In genomic region chr5:152142845-152143469, GRCh38 we compare ENCODE assay signal across 8 cellular contexts.
DNase-seq lines count a peak whose midpoint lies in the region; ATAC-seq and TF ChIP-seq lines count a peak whose summit lies in the region.

No MANE protein-coding gene starts in this region.

- no peak overlapping the region for H3K27ac Mint-ChIP-seq in natural killer cell treated with Interleukin-12 subunit alpha and Interleukin-12 subunit beta and Interleukin-15 and Interleukin-18, amount 100 ng/mL, for 72 hours
- H3K27ac Mint-ChIP-seq in stimulated activated naive CD8-positive, alpha-beta T cell treated with anti-CD3 and anti-CD28 coated beads, Interleukin-15, amount 100 ng/mL, for 72 hours: no peak overlapping the region

- no peak overlapping the region for H3K4me3 Mint-ChIP-seq in natural killer cell treated with Interleukin-12 subunit alpha and Interleukin-12 subunit beta and Interleukin-15 and Interleukin-18, amount 100 ng/mL, for 72 hours
- no peak overlapping the region for H3K4me3 Mint-ChIP-seq in stimulated activated naive CD8-positive, alpha-beta T cell treated with anti-CD3 and anti-CD28 coated beads, Interleukin-15, amount 100 ng/mL, for 72 hours

- no peaks in the 10 kb centered on the region for H3K4me1 Mint-ChIP-seq in natural killer cell treated with Interleukin-12 subunit alpha and Interleukin-12 subunit beta and Interleukin-15 and Interleukin-18, amount 100 ng/mL, for 72 hours (ENCODE audit: low read depth in 2 of 2)
- H3K4me1 Mint-ChIP-seq in stimulated activated naive CD8-positive, alpha-beta T cell treated with anti-CD3 and anti-CD28 coated beads, Interleukin-15, amount 100 ng/mL, for 72 hours: no peaks in the 10 kb centered on the region

- no peaks in the 10 kb centered on the region for H3K27me3 ChIP-seq in NT2/D1 (ENCODE audit: insufficient read depth, insufficient read length)

- no peaks in the 10 kb centered on the region for H3K9me3 Mint-ChIP-seq in natural killer cell treated with Interleukin-12 subunit alpha and Interleukin-12 subunit beta and Interleukin-15 and Interleukin-18, amount 100 ng/mL, for 72 hours
- H3K9me3 Mint-ChIP-seq in stimulated activated naive CD8-positive, alpha-beta T cell treated with anti-CD3 and anti-CD28 coated beads, Interleukin-15, amount 100 ng/mL, for 72 hours: no peaks in the 10 kb centered on the region

- ATAC-seq in GM19035 (IDR thresholded peaks at IDR 0.05; ENCODE audit: unreplicated experiment) (peak; percentile 70), HG03354 (IDR thresholded peaks at IDR 0.05; ENCODE audit: poor library complexity, severe bottlenecking, unreplicated experiment) (peak; percentile 94)
- ATAC-seq in natural killer cell treated with Interleukin-12 subunit alpha and Interleukin-12 subunit beta and Interleukin-15 and Interleukin-18, amount 100 ng/mL, for 72 hours: peak; percentile 70 to 71
- ATAC-seq in stimulated activated naive CD8-positive, alpha-beta T cell treated with anti-CD3 and anti-CD28 coated beads, Interleukin-15, amount 100 ng/mL, for 72 hours: peak; percentile 77

- no peaks in the 10 kb centered on the region for H3K4me1 ChIP-seq in NT2/D1 (ENCODE audit: insufficient read depth, insufficient read length)

- H3K4me3 ChIP-seq in NT2/D1 (ENCODE audit: insufficient read length, low read depth): no peak overlapping the region

- H3K27me3 Mint-ChIP-seq in natural killer cell treated with Interleukin-12 subunit alpha and Interleukin-12 subunit beta and Interleukin-15 and Interleukin-18, amount 100 ng/mL, for 72 hours: peaks cover 7 to 13% of the 10 kb centered on the region in 2 donors
- H3K27me3 Mint-ChIP-seq in stimulated activated naive CD8-positive, alpha-beta T cell treated with anti-CD3 and anti-CD28 coated beads, Interleukin-15, amount 100 ng/mL, for 72 hours: no peaks in the 10 kb centered on the region

- H3K9me3 ChIP-seq in NT2/D1 (ENCODE audit: insufficient read depth, low read length): no peaks in the 10 kb centered on the region

- H3K9ac ChIP-seq in NT2/D1 (ENCODE audit: insufficient read length, low read depth): no peak overlapping the region

- no peak for TF ChIP-seq POLR2A in erythroblast (IDR thresholded peaks at IDR 0.05; ENCODE audit: low read length)

- peak; percentile 75 for DNase-seq in Ammon's horn (ENCODE audit: low spot score)
- DNase-seq in NT2/D1 (ENCODE audit: low read depth, low spot score): peak; percentile 49
- peak; percentile 56 for DNase-seq in activated CD8-positive, alpha-beta memory T cell treated with anti-CD3 and anti-CD28 coated beads, Interleukin-2, amount 50 U/mL, for 4 hours
- DNase-seq in erythroblast (lab: John Stamatoyannopoulos, UW): peak; percentile 50 to 73
- DNase-seq in natural killer cell treated with Interleukin-12 subunit alpha and Interleukin-12 subunit beta and Interleukin-15 and Interleukin-18, amount 100 ng/mL, for 72 hours (ENCODE audit: low spot score): peak; percentile 72
- DNase-seq in stimulated activated naive CD8-positive, alpha-beta T cell treated with anti-CD3 and anti-CD28 coated beads, Interleukin-15, amount 100 ng/mL, for 72 hours: peak; percentile 57 to 59

- no peaks in the 10 kb centered on the region for H3K36me3 Mint-ChIP-seq in natural killer cell treated with Interleukin-12 subunit alpha and Interleukin-12 subunit beta and Interleukin-15 and Interleukin-18, amount 100 ng/mL, for 72 hours

- no peaks in the 10 kb centered on the region for H3K36me3 ChIP-seq in NT2/D1 (ENCODE audit: insufficient read depth, insufficient read length, low read length)
